Comparison of ENCODE assay signal across 1 cellular context in the genomic region with DNA sequence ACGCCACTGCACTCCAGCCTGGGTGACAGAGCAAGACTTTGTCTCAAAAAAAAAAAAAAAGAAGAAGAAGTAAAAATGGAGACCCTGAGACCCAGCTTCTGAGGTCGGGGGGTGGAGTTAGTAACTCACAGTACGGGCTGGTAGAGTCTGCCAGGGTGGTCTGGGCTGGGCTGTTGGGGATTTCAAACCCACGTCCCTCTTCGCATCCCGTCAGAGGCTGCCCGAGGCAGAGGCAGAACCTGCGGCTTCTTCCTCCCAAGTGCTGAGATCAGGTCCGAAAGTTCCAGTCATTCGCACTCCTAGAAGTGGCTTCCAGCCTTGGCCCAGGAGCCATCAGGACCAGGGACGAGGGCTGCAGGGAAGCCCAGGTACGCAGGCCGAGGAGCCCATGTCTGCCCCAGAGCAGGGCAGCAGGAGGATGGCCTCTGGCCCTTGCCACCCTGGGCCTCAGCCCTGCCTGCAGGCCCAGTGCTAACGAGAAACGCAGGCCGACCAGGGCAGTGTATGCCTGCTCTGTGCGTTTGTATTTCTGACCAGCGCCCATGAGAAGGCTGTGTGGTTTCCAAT.
TF ChIP-seq lines count a peak whose summit lies in the region.

No MANE protein-coding gene starts in this region.

TF ChIP-seq in H1, 55 proteins besides CTCF, POLR2A, EP300 and RAD21:
- TF ChIP-seq POLR2AphosphoS5 (IDR thresholded peaks at IDR 0.05; ENCODE audit: low read depth, low read length): no peak
- TF ChIP-seq SIX5 (IDR thresholded peaks at IDR 0.05; ENCODE audit: low read depth, low read length): no peak
- TF ChIP-seq TCF12 (IDR thresholded peaks at IDR 0.05; ENCODE audit: low read depth, low read length): no peak
- TF ChIP-seq BACH1 (IDR thresholded peaks at IDR 0.05; ENCODE audit: low read length): no peak
- TF ChIP-seq YY1 (IDR thresholded peaks at IDR 0.05; ENCODE audit: low read depth, low read length): no peak
- no peak for TF ChIP-seq GTF2F1 (IDR thresholded peaks at IDR 0.05; ENCODE audit: borderline replicate concordance, low read depth, low read length)
- TF ChIP-seq EGR1 (IDR thresholded peaks at IDR 0.05; ENCODE audit: borderline replicate concordance, low read depth, low read length): no peak
- no peak for TF ChIP-seq KDM4A (IDR thresholded peaks at IDR 0.05; ENCODE audit: low read depth, low read length, severe bottlenecking)
- no peak for TF ChIP-seq HDAC2 (IDR thresholded peaks at IDR 0.05; ENCODE audit: borderline replicate concordance in 1 of 2, low read depth in 2 of 2, low read length in 2 of 2)
- TF ChIP-seq NRF1 (IDR thresholded peaks at IDR 0.05; ENCODE audit: low read depth, low read length): no peak
- TF ChIP-seq HDAC6 (IDR thresholded peaks at IDR 0.05; ENCODE audit: low read depth, low read length): no peak
- TF ChIP-seq EZH2 (IDR thresholded peaks at IDR 0.05; ENCODE audit: low read depth, low read length, severe bottlenecking): no peak
- no peak for TF ChIP-seq TEAD4 (IDR thresholded peaks at IDR 0.05; ENCODE audit: low read depth, low read length)
- TF ChIP-seq TBP (IDR thresholded peaks at IDR 0.05; ENCODE audit: low read depth, low read length): no peak
